ENCODE assay signal across 32 cellular contexts in genomic region chr22:34390400-34390799, GRCh38.
"Had no signal": no experiment of that assay in that cellular context is flagged by ENCODE, and none has a peak within 500 bp of the region (broad histone marks: within the 10 kb centered on the region; RNA-seq: fewer than 3 reads in every experiment).

No MANE protein-coding gene starts in this region.

- H3K4me3 ChIP-seq: body of pancreas, breast epithelium, K562, PC-9 had no signal

- H3K27ac Mint-ChIP-seq: activated CD4-positive, alpha-beta T cell treated with anti-CD3 and anti-CD28 coated beads, Interleukin-2, amount 10 ng/mL, durations not matched to agents 24 days and 14 days; activated CD8-positive, alpha-beta T cell treated with anti-CD3 and anti-CD28 coated beads for 36 hours; activated naive CD8-positive, alpha-beta T cell treated with anti-CD3 and anti-CD28 coated beads for 36 hours; activated T-cell treated with anti-CD3 and anti-CD28 coated beads, Interleukin-2, amount 50 U/mL, for 72 hours; activated T-helper 17 cell treated with anti-CD3 and anti-CD28 coated beads, Interleukin-2, amount 50 U/mL, for 72 hours; T-cell; T-helper 17 cell had no signal

- H3K4me1 ChIP-seq: body of pancreas, breast epithelium had no signal

- H3K27me3 ChIP-seq: body of pancreas, breast epithelium had no signal

- H3K4me2 ChIP-seq: PC-9 had no signal

- DNase-seq: activated CD4-positive, alpha-beta T cell treated with anti-CD3 and anti-CD28 coated beads, Interleukin-2, amount 10 ng/mL, durations not matched to agents 24 days and 14 days; activated CD4-positive, alpha-beta T cell treated with anti-CD3 and anti-CD28 coated beads, Interleukin-2, amount 50 U/mL, for 4 hours; activated CD8-positive, alpha-beta T cell treated with anti-CD3 and anti-CD28 coated beads for 36 hours; activated effector memory CD4-positive, alpha-beta T cell treated with anti-CD3 and anti-CD28 coated beads, Interleukin-2, amount 50 U/mL, for 16 hours; activated naive CD4-positive, alpha-beta T cell; activated naive CD4-positive, alpha-beta T cell treated with anti-CD3 and anti-CD28 coated beads, Interleukin-2, amount 50 U/mL, for 16 hours; activated naive CD8-positive, alpha-beta T cell treated with anti-CD3 and anti-CD28 coated beads for 36 hours; activated T-cell treated with anti-CD3 and anti-CD28 coated beads, Interleukin-2, amount 50 U/mL, for 1 hour; activated T-cell treated with anti-CD3 and anti-CD28 coated beads, Interleukin-2, amount 50 U/mL, for 72 hours; amniotic stem cell; body of pancreas; NCI-H1105; NCI-H1417 treated with DMSO at 0.1 percent for 48 hours; NCI-H1694; NCI-H1930; NCI-H2081 treated with DMSO at 0.1 percent for 48 hours; NCI-H226; NCI-H446 treated with DMSO at 0.1 percent for 48 hours; NCI-H524; NCI-H69; NK-92 treated with Interleukin-12 subunit alpha and Interleukin-12 subunit beta, amount 100 ng/mL, for 24 hours; PC-9; SIG-M5; T-cell; T-helper 17 cell; WERI-Rb-1 had no signal

- H3K27ac ChIP-seq: body of pancreas, breast epithelium, PC-9, RWPE1, WERI-Rb-1 had no signal

- H3K27me3 Mint-ChIP-seq: activated CD4-positive, alpha-beta T cell treated with anti-CD3 and anti-CD28 coated beads, Interleukin-2, amount 10 ng/mL, durations not matched to agents 24 days and 14 days; activated CD8-positive, alpha-beta T cell treated with anti-CD3 and anti-CD28 coated beads for 36 hours; activated naive CD8-positive, alpha-beta T cell treated with anti-CD3 and anti-CD28 coated beads for 36 hours; activated T-helper 17 cell treated with anti-CD3 and anti-CD28 coated beads, Interleukin-2, amount 50 U/mL, for 72 hours; T-cell; T-helper 17 cell had no signal

- H3K36me3 Mint-ChIP-seq: activated naive CD8-positive, alpha-beta T cell treated with anti-CD3 and anti-CD28 coated beads for 36 hours; T-cell had no signal

- H3K4me3 Mint-ChIP-seq: activated CD4-positive, alpha-beta T cell treated with anti-CD3 and anti-CD28 coated beads, Interleukin-2, amount 10 ng/mL, durations not matched to agents 24 days and 14 days; activated CD8-positive, alpha-beta T cell treated with anti-CD3 and anti-CD28 coated beads for 36 hours; activated naive CD8-positive, alpha-beta T cell treated with anti-CD3 and anti-CD28 coated beads for 36 hours; activated T-cell treated with anti-CD3 and anti-CD28 coated beads, Interleukin-2, amount 50 U/mL, for 72 hours; activated T-helper 17 cell treated with anti-CD3 and anti-CD28 coated beads, Interleukin-2, amount 50 U/mL, for 72 hours; T-cell; T-helper 17 cell had no signal

- ATAC-seq: activated CD8-positive, alpha-beta T cell treated with anti-CD3 and anti-CD28 coated beads for 36 hours; activated T-cell treated with anti-CD3 and anti-CD28 coated beads, Interleukin-2, amount 50 U/mL, for 72 hours; activated T-helper 17 cell treated with anti-CD3 and anti-CD28 coated beads, Interleukin-2, amount 50 U/mL, for 72 hours; body of pancreas; K562; Right ventricle myocardium inferior; SK-N-SH treated with all-trans-retinoic acid at 6 μM for 48 hours; T-cell; T-helper 17 cell had no signal

- H3K4me1 Mint-ChIP-seq: activated CD4-positive, alpha-beta T cell treated with anti-CD3 and anti-CD28 coated beads, Interleukin-2, amount 10 ng/mL, durations not matched to agents 24 days and 14 days; activated naive CD8-positive, alpha-beta T cell treated with anti-CD3 and anti-CD28 coated beads for 36 hours; activated T-helper 17 cell treated with anti-CD3 and anti-CD28 coated beads, Interleukin-2, amount 50 U/mL, for 72 hours; T-cell; T-helper 17 cell had no signal

- H3K36me3 ChIP-seq: breast epithelium, WERI-Rb-1 had no signal
